9 cellular contexts compared by ENCODE assay signal in the genomic region with DNA sequence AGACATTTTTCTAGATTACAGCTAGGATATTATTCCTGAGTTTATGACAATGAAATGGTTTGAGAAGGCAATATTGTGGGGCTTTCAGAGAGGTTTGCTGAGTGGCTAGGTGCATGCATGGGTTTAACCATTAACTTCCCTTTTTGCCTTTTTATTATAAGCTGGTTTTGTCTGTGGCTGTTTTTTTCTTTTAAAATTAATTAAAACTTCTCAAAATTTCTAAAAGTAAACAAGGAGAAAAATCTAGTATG.
DNase-seq lines count a peak whose midpoint lies in the region; ATAC-seq, FAIRE-seq and TF ChIP-seq lines count a peak whose summit lies in the region.
"Had no signal": no experiment of that assay in that cellular context is flagged by ENCODE, and none has a peak within 500 bp of the region (broad histone marks: within the 10 kb centered on the region; RNA-seq: fewer than 3 reads in every experiment).

No MANE protein-coding gene starts in this region.

- POLR2A ChIA-PET in Caco-2 (lab: Charles Lee): interaction anchor here (0.7 kb wide), 1 partner anchor 1354 kb away, joined by 4 read pairs; no protein-coding TSS in a partner anchor

- intact Hi-C loops in Caco-2 (cut with micrococcal nuclease; ENCODE audit: unreplicated experiment): loop anchor here (2.0 to 5.0 kb wide), 2 partner anchors 22 to 61 kb away; no protein-coding TSS in a partner anchor
- intact Hi-C loops in pancreas (cut with DNase I): no loop called here

- no peak for ATAC-seq in central memory CD8-positive, alpha-beta T cell (replicated peaks; ENCODE audit: extremely low read depth, poor library complexity, severe bottlenecking)
- ATAC-seq in pancreas (peak in 1 of 4 donors; percentile 22), GM21526 (IDR thresholded peaks at IDR 0.05; ENCODE audit: low FRiP score, unreplicated experiment) (no peak)

- FAIRE-seq in pancreas (lab: Jason Lieb, UNC): no peak

- DNase-seq in Caco-2: no peak
- peak; percentile 65 to 68 for DNase-seq in Kasumi-1 (lab: John Stamatoyannopoulos, UW)
- DNase-seq in central memory CD8-positive, alpha-beta T cell (ENCODE audit: low spot score in 2 of 2): no peak
- no peak for DNase-seq in pancreas
- no peak for DNase-seq in NCI-H510A (lab: John Stamatoyannopoulos, UW)
- no peak for DNase-seq in NCI-H510A treated with DMSO at 0.1 percent for 48 hours (lab: John Stamatoyannopoulos, UW)
- DNase-seq in NCI-H2081 treated with DMSO at 0.1 percent for 48 hours (lab: John Stamatoyannopoulos, UW): no peak
- DNase-seq: mesenchymal stem cell had no signal

- H3K36me3 Mint-ChIP-seq in Caco-2 (ENCODE audit: insufficient read depth, unreplicated experiment): no peaks in the 10 kb centered on the region
- H3K36me3 Mint-ChIP-seq in central memory CD8-positive, alpha-beta T cell (ENCODE audit: insufficient read depth): peaks cover 16% of the 10 kb centered on the region

- TF ChIP-seq CTCF in Caco-2 (IDR thresholded peaks at IDR 0.05; ENCODE audit: insufficient read depth in 1 of 2, low read depth in 1 of 2, low read length in 1 of 2, severe bottlenecking in 1 of 2, unreplicated experiment in 1 of 2) (no peak), pancreas (IDR thresholded peaks at IDR 0.05) (no peak)

- H3K27me3 Mint-ChIP-seq in Caco-2 (ENCODE audit: insufficient read depth, unreplicated experiment): no peaks in the 10 kb centered on the region
- H3K27me3 Mint-ChIP-seq in central memory CD8-positive, alpha-beta T cell: no peaks in the 10 kb centered on the region

- H3K9me3 Mint-ChIP-seq in Caco-2 (ENCODE audit: unreplicated experiment): no peaks in the 10 kb centered on the region
- H3K9me3 Mint-ChIP-seq in central memory CD8-positive, alpha-beta T cell: no peaks in the 10 kb centered on the region

- H3K27ac ChIP-seq in pancreas: peak overlapping the region; percentile 21 to 84 (median 71)

- H3K9me3 ChIP-seq in Caco-2 (no peaks in the 10 kb centered on the region), pancreas (no peaks in the 10 kb centered on the region)

- H3K27me3 ChIP-seq in Caco-2 (replicated peaks; ENCODE audit: control insufficient read depth, insufficient read depth, low read length): no peaks in the 10 kb centered on the region
- no peaks in the 10 kb centered on the region for H3K27me3 ChIP-seq in pancreas

- CTCF ChIA-PET in Caco-2 (lab: Charles Lee): interaction anchor here (1.7 kb wide), 1 partner anchor 74 kb away, joined by 4 read pairs; no protein-coding TSS in a partner anchor

- H3K4me3 Mint-ChIP-seq in Caco-2 (ENCODE audit: unreplicated experiment): peak overlapping the region; percentile 56
- H3K4me3 Mint-ChIP-seq in central memory CD8-positive, alpha-beta T cell: peak overlapping the region; percentile 79

- BruUV-seq in Caco-2 (replicated peaks; lab: Mats Ljungman, UMichigan): TSS peak; percentile 78

- peak overlapping the region; percentile 2 for H3K27ac Mint-ChIP-seq in Caco-2 (ENCODE audit: unreplicated experiment)
- peak overlapping the region; percentile 93 for H3K27ac Mint-ChIP-seq in central memory CD8-positive, alpha-beta T cell (ENCODE audit: low read depth)

- peaks cover 19% of the 10 kb centered on the region for H3K4me1 Mint-ChIP-seq in Caco-2 (ENCODE audit: low read depth, unreplicated experiment)
- H3K4me1 Mint-ChIP-seq in central memory CD8-positive, alpha-beta T cell: peaks cover 57% of the 10 kb centered on the region

- H3K36me3 ChIP-seq in Caco-2 (ENCODE audit: control insufficient read depth, insufficient read depth, low read length) (no peaks in the 10 kb centered on the region), pancreas (no peaks in the 10 kb centered on the region)

- peak overlapping the region; percentile 27 for H3K4me3 ChIP-seq in Caco-2 (ENCODE audit: low read depth, low read length)
- peak overlapping the region; percentile 11 to 47 (median 34) for H3K4me3 ChIP-seq in pancreas

- peaks cover 9% of the 10 kb centered on the region; the same call in 1 of the 2 replicates for H3K4me1 ChIP-seq in Caco-2
- H3K4me1 ChIP-seq in pancreas: peaks cover 0 to 25% (median 4%) of the 10 kb centered on the region in 3 donors

Comparison
In these comparisons a context has a peak if more than half of its experiments do, and no peak if none do; other contexts are left out.
1. DNase-seq: peak in Kasumi-1 (2 of 2); none in Caco-2 (0 of 2), central memory CD8-positive, alpha-beta T cell (0 of 2), pancreas (0 of 6), NCI-H510A (single experiment), NCI-H510A treated with DMSO at 0.1 percent for 48 hours (single experiment) and NCI-H2081 treated with DMSO at 0.1 percent for 48 hours (single experiment).